In genomic region chr5:63563008-63563917, GRCh38 we compare ENCODE assay signal across 18 cellular contexts.
DNase-seq lines count a peak whose midpoint lies in the region; ATAC-seq, FAIRE-seq and TF ChIP-seq lines count a peak whose summit lies in the region.
"Had no signal": no experiment of that assay in that cellular context is flagged by ENCODE, and none has a peak within 500 bp of the region (broad histone marks: within the 10 kb centered on the region; RNA-seq: fewer than 3 reads in every experiment).

No MANE protein-coding gene starts in this region.

- H3K9me3 ChIP-seq in H1 (ENCODE audit: insufficient read depth in 2 of 2, low read depth in 1 of 2, low read length in 1 of 2) = no peaks in the 10 kb centered on the region
- H3K9me3 ChIP-seq: Peyer's patch had no signal

- H2AFZ ChIP-seq in KMS-11 (ENCODE audit: low read depth) (peak overlapping the region; percentile 94), H1 (ENCODE audit: low read length) (peak overlapping the region; percentile 22; the same call in 1 of the 2 replicates)

- H3K23me2 ChIP-seq in H1 (ENCODE audit: low read depth, low read length) = no peaks in the 10 kb centered on the region

- H3K4me2 ChIP-seq in KMS-11 (peak overlapping the region; percentile 81), H1 (ENCODE audit: insufficient read depth in 1 of 2, low read depth in 2 of 2, low read length in 2 of 2) (no peak overlapping the region)

- no peak overlapping the region for H3K4me3 ChIP-seq in KMS-11 (IDR thresholded peaks at IDR 0.05; ENCODE audit: insufficient read depth, low read depth, low read length)
- H3K4me3 ChIP-seq in H1 (ENCODE audit: extremely low read depth in 1 of 4, insufficient read depth in 2 of 4, low read depth in 3 of 4, low read length in 4 of 4) = no peak overlapping the region
- H3K4me3 ChIP-seq: Peyer's patch had no signal

- CTCF ChIA-PET in H1 (lab: Charles Lee; ENCODE audit: partially characterized antibody) = interaction anchor here (1.0 to 1.2 kb wide), 2 partner anchors 13 to 161 kb away, joined by 3 read pairs; no protein-coding TSS in a partner anchor

- H2BK12ac ChIP-seq in H1 (ENCODE audit: low read depth, low read length) = no peak overlapping the region

- no peak overlapping the region for H2BK5ac ChIP-seq in H1 (ENCODE audit: low read depth, low read length)

- H3K9ac ChIP-seq in KMS-11 = peak overlapping the region; percentile 57
- no peak overlapping the region for H3K9ac ChIP-seq in H1 (replicated peaks in 1 of 4; ENCODE audit: extremely low read depth in 1 of 4, low read depth in 3 of 4, low read length in 3 of 4)

- H3K27ac ChIP-seq in KMS-11 (peak overlapping the region; percentile 34), H1 (ENCODE audit: low read depth, low read length) (no peak overlapping the region)
- H3K27ac ChIP-seq: Peyer's patch had no signal

- peaks cover 6% of the 10 kb centered on the region for H3K4me1 ChIP-seq in KMS-11 (ENCODE audit: low read depth, poor library complexity, severe bottlenecking)
- H3K4me1 ChIP-seq in H1 (replicated peaks in 1 of 4; ENCODE audit: control insufficient read depth in 3 of 4, insufficient read depth in 4 of 4, low read length in 3 of 4) = no peaks in the 10 kb centered on the region
- H3K4me1 ChIP-seq: Peyer's patch had no signal

- H4K20me1 ChIP-seq in KMS-11 (ENCODE audit: insufficient read depth) (no peaks in the 10 kb centered on the region), H1 (replicated peaks in 1 of 2; ENCODE audit: control insufficient read depth in 1 of 2, insufficient read depth in 2 of 2, low read length in 2 of 2) (no peaks in the 10 kb centered on the region)

- H4K8ac ChIP-seq in H1 (ENCODE audit: extremely low read depth, insufficient read depth, low read length) = no peak overlapping the region

- no peak for ATAC-seq in HG03045 (IDR thresholded peaks at IDR 0.05; ENCODE audit: unreplicated experiment)

- no peak overlapping the region for H3K4ac ChIP-seq in H1 (replicated peaks; ENCODE audit: insufficient read length, low read depth, low read length)

- no peak overlapping the region for H2BK120ac ChIP-seq in H1 (replicated peaks; ENCODE audit: low read depth, low read length)

- H3K23ac ChIP-seq in H1 (ENCODE audit: insufficient read length) = no peak overlapping the region

- no peak overlapping the region for H2BK20ac ChIP-seq in H1 (ENCODE audit: low read length)

- 90% methylated on average over 20 of the region's 20 CpGs; no CpG with 5 or more reads in 1 of the 2 experiments for WGBS in H1 (ENCODE audit: extremely low coverage in 1 of 2, insufficient coverage in 1 of 2, insufficient read length in 1 of 2, insufficient replicate concordance in 2 of 2, low coverage in 1 of 2, low lambda C conversion rate in 2 of 2, missing lambda C conversion rate in 1 of 2), 2 experiments

- no peak for TF ChIP-seq EP300 in H1 (IDR thresholded peaks at IDR 0.05; ENCODE audit: borderline replicate concordance in 1 of 2, low read depth in 2 of 2, low read length in 2 of 2)

- H3K27me3 ChIP-seq in KMS-11 (ENCODE audit: insufficient read depth, low read depth) (no peaks in the 10 kb centered on the region), H1 (replicated peaks in 1 of 4; ENCODE audit: control insufficient read depth in 3 of 4, extremely low read depth in 1 of 4, insufficient read depth in 3 of 4, low read length in 3 of 4) (no peaks in the 10 kb centered on the region)
- H3K27me3 ChIP-seq: Peyer's patch had no signal

- peak; percentile 52 for DNase-seq in RPMI8226
- no peak for DNase-seq in H1 (ENCODE audit: low read depth in 1 of 2, low spot score in 2 of 2)
- DNase-seq in urothelium cell line (ENCODE audit: low spot score) = peak; percentile 16
- no peak for DNase-seq in GM19239 (ENCODE audit: insufficient read length, low spot score)
- no peak for DNase-seq in DMS53 treated with DMSO at 0.1 percent for 48 hours (lab: John Stamatoyannopoulos, UW; ENCODE audit: unreplicated experiment)
- DNase-seq: Calu3; CD4-positive, alpha-beta T cell; DMS79 treated with DMSO at 0.1 percent for 48 hours; GDM1; NCI-H1092; NCI-H226; NCI-H69; Peyer's patch; SIG-M5; SW 1271 had no signal

- no peak overlapping the region for H2AK5ac ChIP-seq in H1 (ENCODE audit: low read depth, low read length)

- no peak for TF ChIP-seq RAD21 in H1 (IDR thresholded peaks at IDR 0.05 in 1 of 2, conservative IDR thresholded peaks at IDR 0.05 in 1 of 2; ENCODE audit: low read depth in 2 of 2, low read length in 2 of 2)

- no peak for TF ChIP-seq POLR2A in H1 (IDR thresholded peaks at IDR 0.05; ENCODE audit: control extremely low read depth in 1 of 2, low read depth in 2 of 2, low read length in 2 of 2)

- H4K5ac ChIP-seq in H1 (ENCODE audit: insufficient read length, low read depth, low read length) = no peak overlapping the region

- H3K79me2 ChIP-seq in KMS-11 (ENCODE audit: insufficient read depth, low read depth) (no peaks in the 10 kb centered on the region), H1 (ENCODE audit: control insufficient read depth in 1 of 2, insufficient read depth in 2 of 2, low read length in 2 of 2) (no peaks in the 10 kb centered on the region)

- H3K14ac ChIP-seq in H1 (ENCODE audit: insufficient read length) = no peak overlapping the region

- no peak overlapping the region for H4K91ac ChIP-seq in H1 (replicated peaks; ENCODE audit: insufficient read length, low read length)

- POLR2A ChIA-PET in H1 (lab: Charles Lee; ENCODE audit: partially characterized antibody) = no interaction called here

- FAIRE-seq in H1 (lab: Jason Lieb, UNC) = no peak
- FAIRE-seq in urothelium cell line (lab: Jason Lieb, UNC) = no peak
- FAIRE-seq in GM19239 (lab: Jason Lieb, UNC) = no peak
- FAIRE-seq: H54 had no signal

- no peak overlapping the region for H3K56ac ChIP-seq in H1 (replicated peaks; ENCODE audit: insufficient read length, low read depth, low read length)

- H3K18ac ChIP-seq in H1 (ENCODE audit: extremely low read depth, low read length) = no peak overlapping the region

- H3K79me1 ChIP-seq in H1 (ENCODE audit: low read depth, low read length) = no peaks in the 10 kb centered on the region

- no peaks in the 10 kb centered on the region for H3K36me3 ChIP-seq in KMS-11 (ENCODE audit: insufficient read depth)
- no peaks in the 10 kb centered on the region for H3K36me3 ChIP-seq in H1 (ENCODE audit: control insufficient read depth in 2 of 4, insufficient read depth in 4 of 4, low read length in 3 of 4)
- H3K36me3 ChIP-seq: Peyer's patch had no signal

- TF ChIP-seq CTCF in KMS-11 (conservative IDR thresholded peaks at IDR 0.05; ENCODE audit: low read depth, low read length) = no peak
- no peak for TF ChIP-seq CTCF in H1 (IDR thresholded peaks at IDR 0.05; ENCODE audit: control extremely low read depth in 1 of 3, insufficient read depth in 1 of 3, low read depth in 1 of 3, low read length in 3 of 3)

- no peak overlapping the region for H2BK15ac ChIP-seq in H1 (ENCODE audit: low read length)

TF ChIP-seq in H1, 55 proteins besides CTCF, POLR2A, EP300 and RAD21:
- no peak for TF ChIP-seq CBX5 (IDR thresholded peaks at IDR 0.05; ENCODE audit: low read depth, low read length)
- TF ChIP-seq ASH2L (IDR thresholded peaks at IDR 0.05; ENCODE audit: low read length) = no peak
- TF ChIP-seq EZH2 (IDR thresholded peaks at IDR 0.05; ENCODE audit: low read depth, low read length, severe bottlenecking) = no peak

Comparison
In these comparisons a context has a peak if more than half of its experiments do, and no peak if none do; other contexts are left out.
1. DNase-seq: peak in RPMI8226 (single experiment) and urothelium cell line (single experiment); none in H1 (0 of 2), GM19239 (single experiment) and DMS53 treated with DMSO at 0.1 percent for 48 hours (single experiment).